In genomic region chr1:232409584-232409983, GRCh38 we compare ENCODE assay signal across 7 cellular contexts.
"Had no signal": no experiment of that assay in that cellular context is flagged by ENCODE, and none has a peak within 500 bp of the region (broad histone marks: within the 10 kb centered on the region; RNA-seq: fewer than 3 reads in every experiment).

No MANE protein-coding gene starts in this region.

- DNase-seq: GOT3, H7, KBM-7 had no signal

- H3K4me1 Mint-ChIP-seq: IgD-negative memory B cell had no signal

- H3K4me1 ChIP-seq: HAP-1 had no signal

- H3K27ac Mint-ChIP-seq: IgD-negative memory B cell had no signal

- H3K27me3 Mint-ChIP-seq: IgD-negative memory B cell had no signal

- H3K9ac ChIP-seq: KMS-11 had no signal

- ATAC-seq: HCT116 had no signal

- H3K9me3 ChIP-seq: HAP-1 had no signal

- H3K4me2 ChIP-seq: KMS-11 had no signal

- H3K27ac ChIP-seq: KMS-11 had no signal

- H3K4me3 Mint-ChIP-seq: IgD-negative memory B cell had no signal

- H3K4me3 ChIP-seq: HAP-1 had no signal
